19 cellular contexts compared by ENCODE assay signal in the genomic region with DNA sequence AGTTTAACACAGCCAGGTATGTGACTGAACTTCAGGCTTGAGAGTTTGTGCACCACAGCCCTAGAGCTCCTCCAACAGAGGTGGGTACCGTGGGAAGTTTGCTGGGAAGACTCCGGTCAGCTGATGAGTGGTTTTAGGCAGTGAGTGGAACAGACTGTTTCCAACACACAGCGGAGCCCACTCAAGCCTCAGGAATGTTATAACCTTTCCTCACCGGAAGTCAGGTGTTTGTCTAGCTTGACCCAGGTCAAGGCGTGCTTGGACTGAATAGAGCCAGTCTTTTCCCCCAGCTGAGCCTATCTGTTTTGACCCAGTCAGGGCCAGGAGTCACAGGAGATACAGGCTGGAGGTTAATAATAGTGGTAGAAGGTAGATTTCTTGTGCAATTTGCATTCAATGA.
DNase-seq lines count a peak whose midpoint lies in the region; ATAC-seq and TF ChIP-seq lines count a peak whose summit lies in the region.
"Had no signal": no experiment of that assay in that cellular context is flagged by ENCODE, and none has a peak within 500 bp of the region (broad histone marks: within the 10 kb centered on the region; RNA-seq: fewer than 3 reads in every experiment).

No MANE protein-coding gene starts in this region.

- ATAC-seq in WTC11 = no peak
- no peak for ATAC-seq in HG03520 (IDR thresholded peaks at IDR 0.05; ENCODE audit: unreplicated experiment)
- ATAC-seq in GM21825 (IDR thresholded peaks at IDR 0.05; ENCODE audit: unreplicated experiment) = no peak
- ATAC-seq: stimulated activated effector memory CD8-positive, alpha-beta T cell treated with anti-CD3 and anti-CD28 coated beads, Interleukin-12 subunit alpha, Interleukin-12 subunit beta, amount 100 ng/mL, for 72 hours had no signal

- DNase-seq in HK-2 (ENCODE audit: unreplicated experiment) (peak; percentile 87), WTC11 (ENCODE audit: low spot score) (no peak), islet precursor cell (peak; percentile 97), OCI-LY7 (ENCODE audit: low spot score) (no peak), CD1c-positive myeloid dendritic cell (ENCODE audit: extremely low spot score) (no peak)
- DNase-seq: activated CD4-positive, alpha-beta T cell treated with anti-CD3 and anti-CD28 coated beads for 48 hours; activated naive CD4-positive, alpha-beta T cell treated with anti-CD3 and anti-CD28 coated beads for 36 hours; brain microvascular endothelial cell; GDM1; Kasumi-1; NCI-H1417 treated with DMSO at 0.1 percent for 48 hours; NK-92 treated with Interleukin-12 subunit alpha and Interleukin-12 subunit beta, amount 100 ng/mL, for 24 hours; occipital lobe had no signal

- no peak overlapping the region for H3K9ac ChIP-seq in parathyroid adenoma

- no peaks in the 10 kb centered on the region for H4K20me1 ChIP-seq in OCI-LY7 (ENCODE audit: insufficient read depth, low read length)

- CTCF ChIA-PET in WTC11 (lab: Charles Lee) (interaction anchor here (2.0 to 3.0 kb wide), 2 partner anchors 27 to 47 kb away, joined by 6 to 11 read pairs; no protein-coding TSS in a partner anchor), OCI-LY7 (lab: Charles Lee; ENCODE audit: unreplicated experiment) (no interaction called here)

- H3K27me3 ChIP-seq in parathyroid adenoma (ENCODE audit: control insufficient read depth, insufficient read depth, low read length) = no peaks in the 10 kb centered on the region
- H3K27me3 ChIP-seq: brain microvascular endothelial cell had no signal

- BruUV-seq in OCI-LY7 (replicated peaks; lab: Mats Ljungman, UMichigan) = no TSS peak

- H3K36me3 ChIP-seq in parathyroid adenoma (ENCODE audit: control insufficient read depth, insufficient read depth, low read length) (no peaks in the 10 kb centered on the region), OCI-LY7 (ENCODE audit: insufficient read depth, low read length) (no peaks in the 10 kb centered on the region)
- H3K36me3 ChIP-seq: brain microvascular endothelial cell had no signal

- H3K4me3 ChIP-seq in parathyroid adenoma (ENCODE audit: low read depth, low read length) = no peak overlapping the region
- H3K4me3 ChIP-seq in OCI-LY7 (ENCODE audit: low read depth, low read length, poor library complexity, severe bottlenecking) = no peak overlapping the region
- H3K4me3 ChIP-seq: smooth muscle cell had no signal

- no peaks in the 10 kb centered on the region for H3K36me3 Mint-ChIP-seq in WTC11
- H3K36me3 Mint-ChIP-seq: mesothelial cell of epicardium; stimulated activated effector memory CD8-positive, alpha-beta T cell treated with anti-CD3 and anti-CD28 coated beads, Interleukin-12 subunit alpha, Interleukin-12 subunit beta, amount 100 ng/mL, for 72 hours had no signal

- no peaks in the 10 kb centered on the region for H3K9me2 ChIP-seq in OCI-LY7 (ENCODE audit: insufficient read depth, low read length)

- no peak for TF ChIP-seq CTCF in WTC11 (IDR thresholded peaks at IDR 0.05)
- no peak for TF ChIP-seq CTCF in parathyroid adenoma (IDR thresholded peaks at IDR 0.05)
- TF ChIP-seq CTCF in OCI-LY7 (conservative IDR thresholded peaks at IDR 0.05; ENCODE audit: low read length) = no peak

- POLR2A ChIA-PET in WTC11 (lab: Charles Lee) (no interaction called here), OCI-LY7 (lab: Charles Lee) (no interaction called here)

- H3K27ac Mint-ChIP-seq in WTC11 = no peak overlapping the region
- H3K27ac Mint-ChIP-seq: activated naive CD4-positive, alpha-beta T cell treated with anti-CD3 and anti-CD28 coated beads for 36 hours; mesothelial cell of epicardium; stimulated activated effector memory CD8-positive, alpha-beta T cell treated with anti-CD3 and anti-CD28 coated beads, Interleukin-12 subunit alpha, Interleukin-12 subunit beta, amount 100 ng/mL, for 72 hours had no signal

- H3K79me2 ChIP-seq in parathyroid adenoma (no peaks in the 10 kb centered on the region), OCI-LY7 (ENCODE audit: insufficient read depth, low read depth, low read length) (no peaks in the 10 kb centered on the region)

- H3K27ac ChIP-seq in parathyroid adenoma (peak overlapping the region; percentile 94), OCI-LY7 (ENCODE audit: low read depth, low read length, poor library complexity, severe bottlenecking) (no peak overlapping the region)
- H3K27ac ChIP-seq: brain microvascular endothelial cell had no signal

- H3K9me3 Mint-ChIP-seq in WTC11 = no peaks in the 10 kb centered on the region
- H3K9me3 Mint-ChIP-seq: activated naive CD4-positive, alpha-beta T cell treated with anti-CD3 and anti-CD28 coated beads for 36 hours; mesothelial cell of epicardium; stimulated activated effector memory CD8-positive, alpha-beta T cell treated with anti-CD3 and anti-CD28 coated beads, Interleukin-12 subunit alpha, Interleukin-12 subunit beta, amount 100 ng/mL, for 72 hours had no signal

- no peak overlapping the region for H3K4me2 ChIP-seq in parathyroid adenoma (ENCODE audit: low read length)
- no peak overlapping the region for H3K4me2 ChIP-seq in OCI-LY7 (ENCODE audit: low read length)
- H3K4me2 ChIP-seq: smooth muscle cell had no signal

- intact Hi-C loops in OCI-LY7 (cut with micrococcal nuclease; ENCODE audit: unreplicated experiment) = no loop called here

- H3K4me3 Mint-ChIP-seq in WTC11 = no peak overlapping the region
- H3K4me3 Mint-ChIP-seq: activated naive CD4-positive, alpha-beta T cell treated with anti-CD3 and anti-CD28 coated beads for 36 hours; mesothelial cell of epicardium; stimulated activated effector memory CD8-positive, alpha-beta T cell treated with anti-CD3 and anti-CD28 coated beads, Interleukin-12 subunit alpha, Interleukin-12 subunit beta, amount 100 ng/mL, for 72 hours had no signal

- H3K9me3 ChIP-seq in parathyroid adenoma (ENCODE audit: control insufficient read depth, low read length) = no peaks in the 10 kb centered on the region
- H3K9me3 ChIP-seq in OCI-LY7 (ENCODE audit: low read length) = no peaks in the 10 kb centered on the region

- H3K27me3 Mint-ChIP-seq in WTC11 (ENCODE audit: low read depth) = peaks cover 12% of the 10 kb centered on the region

- H3K4me1 ChIP-seq in parathyroid adenoma = peaks cover 55% of the 10 kb centered on the region
- H3K4me1 ChIP-seq in OCI-LY7 (ENCODE audit: insufficient read depth, low read length, poor library complexity, severe bottlenecking) = no peaks in the 10 kb centered on the region

- peak overlapping the region; percentile 77 for H2AFZ ChIP-seq in parathyroid adenoma
- H2AFZ ChIP-seq in OCI-LY7 (ENCODE audit: low read length) = no peak overlapping the region

- H3K4me1 Mint-ChIP-seq in WTC11 = peaks cover 17% of the 10 kb centered on the region
- H3K4me1 Mint-ChIP-seq: stimulated activated effector memory CD8-positive, alpha-beta T cell treated with anti-CD3 and anti-CD28 coated beads, Interleukin-12 subunit alpha, Interleukin-12 subunit beta, amount 100 ng/mL, for 72 hours had no signal

TF ChIP-seq in WTC11, 78 proteins besides CTCF, POLR2A, EP300 and RAD21:
- TF ChIP-seq GABPB1 (CRISPR knock-in tag; IDR thresholded peaks at IDR 0.05) = peak; percentile 36; the same call in 1 of the 2 replicates
- TF ChIP-seq, protein P1, sequence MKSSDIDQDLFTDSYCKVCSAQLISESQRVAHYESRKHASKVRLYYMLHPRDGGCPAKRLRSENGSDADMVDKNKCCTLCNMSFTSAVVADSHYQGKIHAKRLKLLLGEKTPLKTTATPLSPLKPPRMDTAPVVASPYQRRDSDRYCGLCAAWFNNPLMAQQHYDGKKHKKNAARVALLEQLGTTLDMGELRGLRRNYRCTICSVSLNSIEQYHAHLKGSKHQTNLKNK (CRISPR knock-in tag; IDR thresholded peaks at IDR 0.05) = no peak
- TF ChIP-seq GRHL2 (CRISPR knock-in tag; IDR thresholded peaks at IDR 0.05; ENCODE audit: insufficient replicate concordance, severe bottlenecking) = no peak
- TF ChIP-seq MXD4 (CRISPR knock-in tag; IDR thresholded peaks at IDR 0.05; ENCODE audit: borderline replicate concordance) = no peak
- TF ChIP-seq, protein P2, sequence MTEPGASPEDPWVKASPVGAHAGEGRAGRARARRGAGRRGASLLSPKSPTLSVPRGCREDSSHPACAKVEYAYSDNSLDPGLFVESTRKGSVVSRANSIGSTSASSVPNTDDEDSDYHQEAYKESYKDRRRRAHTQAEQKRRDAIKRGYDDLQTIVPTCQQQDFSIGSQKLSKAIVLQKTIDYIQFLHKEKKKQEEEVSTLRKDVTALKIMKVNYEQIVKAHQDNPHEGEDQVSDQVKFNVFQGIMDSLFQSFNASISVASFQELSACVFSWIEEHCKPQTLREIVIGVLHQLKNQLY (CRISPR knock-in tag; IDR thresholded peaks at IDR 0.05) = no peak

Comparison
In these comparisons a context has a peak if more than half of its experiments do, and no peak if none do; other contexts are left out.
1. DNase-seq: peak in HK-2 (single experiment) and islet precursor cell (single experiment); none in WTC11 (single experiment), OCI-LY7 (single experiment) and CD1c-positive myeloid dendritic cell (single experiment).